ENCODE assay signal across 29 cellular contexts in the genomic region with DNA sequence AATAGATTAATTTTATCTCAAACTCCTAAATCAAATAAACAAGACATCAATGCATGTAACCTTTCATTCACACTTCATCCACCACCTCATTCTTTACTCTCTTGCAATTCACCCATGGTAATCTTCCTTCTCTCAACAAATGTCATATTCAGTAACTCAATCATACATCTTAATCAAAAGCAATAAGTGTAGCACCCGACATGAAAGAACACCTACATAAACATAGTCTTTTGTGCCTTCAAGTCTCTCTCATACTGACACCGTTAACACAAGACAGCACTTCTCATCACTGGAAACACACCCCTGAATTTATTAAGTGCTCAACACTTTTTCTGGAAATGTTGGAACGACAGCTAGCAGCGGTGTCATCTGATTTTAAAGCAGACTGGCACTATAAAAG.
"Had no signal": no experiment of that assay in that cellular context is flagged by ENCODE, and none has a peak within 500 bp of the region (broad histone marks: within the 10 kb centered on the region; RNA-seq: fewer than 3 reads in every experiment).

No MANE protein-coding gene starts in this region.

- H3K36me3 ChIP-seq: stomach, suprapubic skin, thoracic aorta, thyroid gland, tibial artery, tibial nerve, transverse colon, upper lobe of left lung, upper lobe of right lung, uterus, vagina had no signal

- H3K9me3 Mint-ChIP-seq: stimulated activated effector memory CD8-positive, alpha-beta T cell treated with anti-CD3 and anti-CD28 coated beads, Interleukin-12 subunit alpha, Interleukin-12 subunit beta, amount 100 ng/mL, for 72 hours; stimulated activated memory B cell treated with anti-CD40 and anti-IgM and Interleukin-4, amounts not matched to agents 10 μg/mL and 1 μg/mL and 100 μg/mL, for 72 hours; stimulated activated naive B cell treated with anti-CD40 and anti-IgM and Interleukin-4, amounts not matched to agents 10 μg/mL and 1 μg/mL and 100 μg/mL, for 72 hours; stimulated activated naive CD8-positive, alpha-beta T cell treated with anti-CD3 and anti-CD28 coated beads, Interleukin-15, amount 100 ng/mL, for 72 hours; stimulated activated naive CD8-positive, alpha-beta T cell treated with anti-CD3 and anti-CD28 coated beads, Interleukin-15, Interleukin-2, amounts not matched to agents 100 ng/mL and 50 ng/mL, for 24 hours; type B pancreatic cell had no signal

- FAIRE-seq: urothelium cell line had no signal

- H3K4me3 Mint-ChIP-seq: stimulated activated effector memory CD8-positive, alpha-beta T cell treated with anti-CD3 and anti-CD28 coated beads, Interleukin-12 subunit alpha, Interleukin-12 subunit beta, amount 100 ng/mL, for 72 hours; stimulated activated memory B cell treated with anti-CD40 and anti-IgM and Interleukin-4, amounts not matched to agents 10 μg/mL and 1 μg/mL and 100 μg/mL, for 72 hours; stimulated activated naive B cell treated with anti-CD40 and anti-IgM and Interleukin-4, amounts not matched to agents 10 μg/mL and 1 μg/mL and 100 μg/mL, for 72 hours; stimulated activated naive CD8-positive, alpha-beta T cell treated with anti-CD3 and anti-CD28 coated beads, Interleukin-15, amount 100 ng/mL, for 72 hours; stimulated activated naive CD8-positive, alpha-beta T cell treated with anti-CD3 and anti-CD28 coated beads, Interleukin-15, Interleukin-2, amounts not matched to agents 100 ng/mL and 50 ng/mL, for 24 hours; type B pancreatic cell had no signal

- H3K4me1 Mint-ChIP-seq: stimulated activated effector memory CD8-positive, alpha-beta T cell treated with anti-CD3 and anti-CD28 coated beads, Interleukin-12 subunit alpha, Interleukin-12 subunit beta, amount 100 ng/mL, for 72 hours had no signal

- H3K27ac ChIP-seq: stomach, suprapubic skin, testis, thoracic aorta, thyroid gland, tibial artery, tibial nerve, transverse colon, upper lobe of left lung, upper lobe of right lung, uterus, vagina had no signal

- DNase-seq: stimulated activated CD4-positive, alpha-beta T cell treated with anti-CD3 and anti-CD28 coated beads, Interleukin-2, amount 100 ng/mL, for 48 hours; stimulated activated CD4-positive, alpha-beta T cell treated with anti-CD3 and anti-CD28 coated beads, Interleukin-4, amount 100 ng/mL, for 1 hour; stimulated activated CD4-positive, alpha-beta T cell treated with anti-CD3 and anti-CD28 coated beads, Interleukin-4, amount 100 ng/mL, for 24 hours; stimulated activated CD4-positive, alpha-beta T cell treated with anti-CD3 and anti-CD28 coated beads, Interleukin-4, amount 100 ng/mL, for 4 hours; stimulated activated CD8-positive, alpha-beta memory T cell treated with anti-CD3 and anti-CD28 coated beads, Interleukin-4, amount 100 ng/mL, for 48 hours; stimulated activated naive B cell treated with anti-CD40 and anti-IgM and Interleukin-4, amounts not matched to agents 10 μg/mL and 1 μg/mL and 100 μg/mL, for 72 hours; stimulated activated naive CD4-positive, alpha-beta T cell; stimulated activated naive CD4-positive, alpha-beta T cell treated with Interleukin-2 at 50 U/mL for 16 hours; stimulated activated naive CD8-positive, alpha-beta T cell treated with anti-CD3 and anti-CD28 coated beads, Interleukin-15, amount 100 ng/mL, for 72 hours; stimulated activated naive CD8-positive, alpha-beta T cell treated with anti-CD3 and anti-CD28 coated beads, Interleukin-15, Interleukin-2, amounts not matched to agents 100 U/mL and 50 U/mL, for 24 hours; stomach; substantia nigra; testis; thyroid gland; tibial artery; transverse colon; trophoblast cell; upper lobe of left lung; upper lobe of right lung; uterus had no signal

- H3K27ac Mint-ChIP-seq: stimulated activated effector memory CD8-positive, alpha-beta T cell treated with anti-CD3 and anti-CD28 coated beads, Interleukin-12 subunit alpha, Interleukin-12 subunit beta, amount 100 ng/mL, for 72 hours; stimulated activated memory B cell treated with anti-CD40 and anti-IgM and Interleukin-4, amounts not matched to agents 10 μg/mL and 1 μg/mL and 100 μg/mL, for 72 hours; stimulated activated naive B cell treated with anti-CD40 and anti-IgM and Interleukin-4, amounts not matched to agents 10 μg/mL and 1 μg/mL and 100 μg/mL, for 72 hours; stimulated activated naive CD8-positive, alpha-beta T cell treated with anti-CD3 and anti-CD28 coated beads, Interleukin-15, amount 100 ng/mL, for 72 hours; stimulated activated naive CD8-positive, alpha-beta T cell treated with anti-CD3 and anti-CD28 coated beads, Interleukin-15, Interleukin-2, amounts not matched to agents 100 ng/mL and 50 ng/mL, for 24 hours; type B pancreatic cell had no signal

- H3K27me3 ChIP-seq: stomach, suprapubic skin, testis, thyroid gland, tibial artery, tibial nerve, transverse colon, upper lobe of left lung, upper lobe of right lung, uterus, vagina had no signal

- H3K4me3 ChIP-seq: stomach, suprapubic skin, testis, thoracic aorta, thyroid gland, tibial artery, tibial nerve, transverse colon, upper lobe of left lung, upper lobe of right lung, uterus, vagina had no signal

- ATAC-seq: stimulated activated effector memory CD8-positive, alpha-beta T cell treated with anti-CD3 and anti-CD28 coated beads, Interleukin-12 subunit alpha, Interleukin-12 subunit beta, amount 100 ng/mL, for 72 hours; stimulated activated memory B cell treated with anti-CD40 and anti-IgM and Interleukin-4, amounts not matched to agents 10 μg/mL and 1 μg/mL and 100 μg/mL, for 72 hours; stimulated activated naive B cell treated with anti-CD40 and anti-IgM and Interleukin-4, amounts not matched to agents 10 μg/mL and 1 μg/mL and 100 μg/mL, for 72 hours; stimulated activated naive CD8-positive, alpha-beta T cell treated with anti-CD3 and anti-CD28 coated beads, Interleukin-15, amount 100 ng/mL, for 72 hours; stimulated activated naive CD8-positive, alpha-beta T cell treated with anti-CD3 and anti-CD28 coated beads, Interleukin-15, Interleukin-2, amounts not matched to agents 100 U/mL and 50 U/mL, for 24 hours; upper lobe of right lung had no signal

- H3K36me3 Mint-ChIP-seq: stimulated activated effector memory CD8-positive, alpha-beta T cell treated with anti-CD3 and anti-CD28 coated beads, Interleukin-12 subunit alpha, Interleukin-12 subunit beta, amount 100 ng/mL, for 72 hours; stimulated activated memory B cell treated with anti-CD40 and anti-IgM and Interleukin-4, amounts not matched to agents 10 μg/mL and 1 μg/mL and 100 μg/mL, for 72 hours; stimulated activated naive B cell treated with anti-CD40 and anti-IgM and Interleukin-4, amounts not matched to agents 10 μg/mL and 1 μg/mL and 100 μg/mL, for 72 hours; type B pancreatic cell had no signal

- H3K9me3 ChIP-seq: stomach, suprapubic skin, testis, thoracic aorta, thyroid gland, tibial artery, tibial nerve, transverse colon, upper lobe of left lung, upper lobe of right lung, uterus, vagina had no signal

- H3K27me3 Mint-ChIP-seq: stimulated activated naive CD8-positive, alpha-beta T cell treated with anti-CD3 and anti-CD28 coated beads, Interleukin-15, amount 100 ng/mL, for 72 hours; stimulated activated naive CD8-positive, alpha-beta T cell treated with anti-CD3 and anti-CD28 coated beads, Interleukin-15, Interleukin-2, amounts not matched to agents 100 ng/mL and 50 ng/mL, for 24 hours had no signal

- H3K4me1 ChIP-seq: stomach, testis, thyroid gland, tibial artery, transverse colon, upper lobe of left lung, upper lobe of right lung, uterus, vagina had no signal
